ENCODE assay signal across 8 cellular contexts in the genomic region with DNA sequence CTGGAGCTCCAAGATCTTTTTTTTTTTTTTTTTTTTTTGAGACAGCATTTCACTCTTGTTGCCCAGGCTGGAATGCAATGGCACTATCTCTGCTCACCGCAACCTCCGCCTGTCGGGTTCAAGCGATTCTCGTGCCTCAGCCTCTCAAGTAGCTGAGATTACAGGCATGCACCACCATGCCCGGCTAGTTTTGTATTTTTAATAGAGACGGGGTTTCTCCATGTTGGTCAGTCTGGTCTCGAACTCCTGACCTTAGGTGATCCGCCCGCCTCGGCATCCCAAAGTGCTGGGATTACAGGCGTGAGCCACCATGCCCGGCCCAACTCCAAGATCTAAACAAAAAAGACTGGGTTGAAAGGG. TPM values are rescaled to one million over a fixed set of nuclear protein-coding genes. Genes with fewer than 3 reads are reported as not detected.
A peak's percentile ranks its signal among the peaks of the same experiment; 100 is the strongest.
DNase-seq lines count a peak whose midpoint lies in the region; ATAC-seq and TF ChIP-seq lines count a peak whose summit lies in the region.
"Not testable (repeated sequence)": the region's sequence is repeated elsewhere in the genome, so short reads cannot be mapped to it uniquely, and the experiment has no call there.

No MANE protein-coding gene starts in this region.

- peaks cover 0 to 52% (median 28%) of the 10 kb centered on the region in 4 donors for H3K4me1 Mint-ChIP-seq in CD4-positive, CD25-positive, alpha-beta regulatory T cell
- H3K4me1 Mint-ChIP-seq in activated naive CD8-positive, alpha-beta T cell treated with anti-CD3 and anti-CD28 coated beads for 36 hours = peaks cover 42% of the 10 kb centered on the region
- H3K4me1 Mint-ChIP-seq in endodermal cell = peaks cover 41% of the 10 kb centered on the region

- not testable (repeated sequence) for H3K27me3 Mint-ChIP-seq in CD4-positive, CD25-positive, alpha-beta regulatory T cell; activated naive CD8-positive, alpha-beta T cell treated with anti-CD3 and anti-CD28 coated beads for 36 hours; endodermal cell (ENCODE audit: insufficient read depth)

- H3K4me2 ChIP-seq in KMS-11 = peak overlapping the region; percentile 98
- peak overlapping the region; percentile 75 for H3K4me2 ChIP-seq in parathyroid adenoma (ENCODE audit: low read length)

- H3K4me3 Mint-ChIP-seq in CD4-positive, CD25-positive, alpha-beta regulatory T cell = peak overlapping the region; percentile 93 to 96 (median 94)
- H3K4me3 Mint-ChIP-seq in activated naive CD8-positive, alpha-beta T cell treated with anti-CD3 and anti-CD28 coated beads for 36 hours = peak overlapping the region; percentile 98
- H3K4me3 Mint-ChIP-seq in endodermal cell = peak overlapping the region; percentile 95

- peak overlapping the region; percentile 93 for H3K27ac ChIP-seq in CD4-positive, CD25-positive, alpha-beta regulatory T cell (ENCODE audit: insufficient read depth, low read length, poor library complexity, severe bottlenecking)
- H3K27ac ChIP-seq in KMS-11 = peak overlapping the region; percentile 98
- H3K27ac ChIP-seq in VCaP = peak overlapping the region; percentile 98
- H3K27ac ChIP-seq in endodermal cell (ENCODE audit: low read depth, low read length) = not testable (repeated sequence)
- peak overlapping the region; percentile 98 for H3K27ac ChIP-seq in layer of hippocampus (ENCODE audit: low read depth, low read length)
- peak overlapping the region; percentile 88 for H3K27ac ChIP-seq in parathyroid adenoma
- H3K27ac ChIP-seq in thoracic aorta = peak overlapping the region; percentile 99 to 100

- not testable (repeated sequence) for TF ChIP-seq CTCF in KMS-11 (conservative IDR thresholded peaks at IDR 0.05; ENCODE audit: low read depth, low read length); VCaP (conservative IDR thresholded peaks at IDR 0.05); endodermal cell (conservative IDR thresholded peaks at IDR 0.05); thoracic aorta (IDR thresholded peaks at IDR 0.05)
- peak; percentile 0 for TF ChIP-seq CTCF in parathyroid adenoma (IDR thresholded peaks at IDR 0.05)

- not testable (repeated sequence) for DNase-seq in CD4-positive, CD25-positive, alpha-beta regulatory T cell; endodermal cell; thoracic aorta (ENCODE audit: low spot score)
- peak; percentile 56 for DNase-seq in activated naive CD8-positive, alpha-beta T cell treated with anti-CD3 and anti-CD28 coated beads for 36 hours

- H3K79me2 ChIP-seq in KMS-11 (ENCODE audit: insufficient read depth, low read depth) = peaks cover 70% of the 10 kb centered on the region
- not testable (repeated sequence) for H3K79me2 ChIP-seq in parathyroid adenoma

- peak overlapping the region; percentile 100 for H3K4me3 ChIP-seq in CD4-positive, CD25-positive, alpha-beta regulatory T cell (ENCODE audit: low read depth, low read length)
- not testable (repeated sequence) for H3K4me3 ChIP-seq in KMS-11 (IDR thresholded peaks at IDR 0.05; ENCODE audit: insufficient read depth, low read depth, low read length)
- H3K4me3 ChIP-seq in endodermal cell (ENCODE audit: low read length) (peak overlapping the region; percentile 95), parathyroid adenoma (ENCODE audit: low read depth, low read length) (peak overlapping the region; percentile 60), thoracic aorta (peak overlapping the region; percentile 97)

- not testable (repeated sequence) for H3K9me3 Mint-ChIP-seq in CD4-positive, CD25-positive, alpha-beta regulatory T cell; activated naive CD8-positive, alpha-beta T cell treated with anti-CD3 and anti-CD28 coated beads for 36 hours; endodermal cell

- H3K36me3 ChIP-seq in CD4-positive, CD25-positive, alpha-beta regulatory T cell (ENCODE audit: control insufficient read depth, insufficient read depth, low read length); KMS-11 (ENCODE audit: insufficient read depth); parathyroid adenoma (ENCODE audit: control insufficient read depth, insufficient read depth, low read length); thoracic aorta: not testable (repeated sequence)
- peaks cover 12% of the 10 kb centered on the region for H3K36me3 ChIP-seq in endodermal cell (ENCODE audit: control insufficient read depth, insufficient read depth, low read length)

- not testable (repeated sequence) for H4K20me1 ChIP-seq in KMS-11 (ENCODE audit: insufficient read depth)

- H3K9ac ChIP-seq in KMS-11 (peak overlapping the region; percentile 86), endodermal cell (ENCODE audit: extremely low read depth, low read length, poor library complexity, severe bottlenecking) (peak overlapping the region; percentile 96)
- H3K9ac ChIP-seq in parathyroid adenoma = not testable (repeated sequence)

- not testable (repeated sequence) for H3K9me3 ChIP-seq in CD4-positive, CD25-positive, alpha-beta regulatory T cell (ENCODE audit: control insufficient read depth in 2 of 2, low read length in 2 of 2); endodermal cell (ENCODE audit: control insufficient read depth, low read length); parathyroid adenoma (ENCODE audit: control insufficient read depth, low read length); thoracic aorta

- peaks cover 16% of the 10 kb centered on the region for H3K36me3 Mint-ChIP-seq in CD4-positive, CD25-positive, alpha-beta regulatory T cell
- peaks cover 43% of the 10 kb centered on the region for H3K36me3 Mint-ChIP-seq in activated naive CD8-positive, alpha-beta T cell treated with anti-CD3 and anti-CD28 coated beads for 36 hours
- H3K36me3 Mint-ChIP-seq in endodermal cell (ENCODE audit: low read depth) = not testable (repeated sequence)

- not testable (repeated sequence) for ATAC-seq in CD4-positive, CD25-positive, alpha-beta regulatory T cell (ENCODE audit: low read depth in 2 of 2); thoracic aorta (ENCODE audit: insufficient number of reproducible peaks, low FRiP score, low read depth)

- H3K4me1 ChIP-seq in CD4-positive, CD25-positive, alpha-beta regulatory T cell (ENCODE audit: control insufficient read depth, insufficient read depth, low read length, poor library complexity, severe bottlenecking) = peaks cover 71% of the 10 kb centered on the region
- peaks cover 48% of the 10 kb centered on the region for H3K4me1 ChIP-seq in KMS-11 (ENCODE audit: low read depth, poor library complexity, severe bottlenecking)
- not testable (repeated sequence) for H3K4me1 ChIP-seq in endodermal cell (ENCODE audit: control insufficient read depth, insufficient read depth, low read length); parathyroid adenoma
- peaks cover 27 to 48% of the 10 kb centered on the region in 2 donors for H3K4me1 ChIP-seq in thoracic aorta (ENCODE audit: control insufficient read depth in 1 of 2, low read depth in 2 of 2)

- 92 to 96% methylated on average over 4 to 13 of the region's 13 CpGs for WGBS in endodermal cell (ENCODE audit: insufficient coverage in 1 of 2, insufficient read length in 1 of 2), 2 experiments

- H3K27ac Mint-ChIP-seq in CD4-positive, CD25-positive, alpha-beta regulatory T cell = peak overlapping the region; percentile 90 to 100 (median 99)
- H3K27ac Mint-ChIP-seq in activated naive CD8-positive, alpha-beta T cell treated with anti-CD3 and anti-CD28 coated beads for 36 hours = peak overlapping the region; percentile 90
- peak overlapping the region; percentile 98 for H3K27ac Mint-ChIP-seq in endodermal cell

- not testable (repeated sequence) for H2AFZ ChIP-seq in KMS-11 (ENCODE audit: low read depth)
- H2AFZ ChIP-seq in parathyroid adenoma = peak overlapping the region; percentile 64

- H3K27me3 ChIP-seq in CD4-positive, CD25-positive, alpha-beta regulatory T cell (ENCODE audit: control insufficient read depth, insufficient read depth, low read length); KMS-11 (ENCODE audit: insufficient read depth, low read depth); endodermal cell (ENCODE audit: control insufficient read depth, insufficient read depth, low read length, poor library complexity, severe bottlenecking); layer of hippocampus (ENCODE audit: control insufficient read depth, insufficient read depth, low read length); parathyroid adenoma (ENCODE audit: control insufficient read depth, insufficient read depth, low read length); thoracic aorta (replicated peaks; ENCODE audit: insufficient read depth): not testable (repeated sequence)

RNA-seq across cellular contexts. Expression of gene CFLAR, which starts 1.8 kb away (rescaled TPM):
- 306 TPM for total RNA-seq in CD4-positive, CD25-positive, alpha-beta regulatory T cell
- polyA plus RNA-seq in CD4-positive, CD25-positive, alpha-beta regulatory T cell = 100 to 1,000 TPM; 118 to 159 (median 132) TPM
- 100 to 1,000 TPM; 190 to 198 TPM for total RNA-seq in activated naive CD8-positive, alpha-beta T cell treated with anti-CD3 and anti-CD28 coated beads for 36 hours
- total RNA-seq in endodermal cell (100 to 1,000 TPM; 168 to 197 TPM), thoracic aorta (100 to 1,000 TPM; 165 to 315 TPM)
- 29.0 TPM for polyA plus RNA-seq in endodermal cell (2013, experiment 1 of 2)
- polyA plus RNA-seq in endodermal cell (2013, experiment 2 of 2) = 34.7 TPM

RNA-seq across cellular contexts. Expression of gene NDUFB3, which starts 45.9 kb away (rescaled TPM):
- 26.2 TPM for total RNA-seq in CD4-positive, CD25-positive, alpha-beta regulatory T cell
- polyA plus RNA-seq in CD4-positive, CD25-positive, alpha-beta regulatory T cell = 100 to 1,000 TPM; 288 to 370 (median 322) TPM
- total RNA-seq in activated naive CD8-positive, alpha-beta T cell treated with anti-CD3 and anti-CD28 coated beads for 36 hours = 100 to 1,000 TPM; 139 to 146 TPM
- total RNA-seq in endodermal cell = 100 to 1,000 TPM in 1 of 2 donors, 10 to 100 TPM in 1; 82.3 to 163 TPM
- 95.5 TPM for polyA plus RNA-seq in endodermal cell (2013, experiment 1 of 2)
- polyA plus RNA-seq in endodermal cell (2013, experiment 2 of 2) = 101 TPM
- 10 to 100 TPM; 28.1 to 32.1 TPM for total RNA-seq in thoracic aorta

RNA-seq across cellular contexts. Expression of gene HYCC2, which starts 46.2 kb away (rescaled TPM):
- total RNA-seq in CD4-positive, CD25-positive, alpha-beta regulatory T cell = 42.8 TPM
- polyA plus RNA-seq in CD4-positive, CD25-positive, alpha-beta regulatory T cell = 10 to 100 TPM; 17.2 to 26.2 (median 21.6) TPM
- 10 to 100 TPM; 22.6 to 25.3 TPM for total RNA-seq in activated naive CD8-positive, alpha-beta T cell treated with anti-CD3 and anti-CD28 coated beads for 36 hours
- total RNA-seq in endodermal cell (10 to 100 TPM; 18.8 to 47.6 TPM), thoracic aorta (10 to 100 TPM; 15.3 to 25.0 TPM)
- 7.6 TPM for polyA plus RNA-seq in endodermal cell (2013, experiment 1 of 2)
- 7.5 TPM for polyA plus RNA-seq in endodermal cell (2013, experiment 2 of 2)
